Comparison of ENCODE assay signal across 8 cellular contexts in genomic region chr6:116450769-116451740, GRCh38. TPM values are rescaled to one million over a fixed set of nuclear protein-coding genes. Genes with fewer than 3 reads are reported as not detected.
DNase-seq lines count a peak whose midpoint lies in the region; ATAC-seq and TF ChIP-seq lines count a peak whose summit lies in the region.

No MANE protein-coding gene starts in this region.

- H3K4me3 ChIP-seq in lower leg skin (ENCODE audit: low read depth, poor library complexity, severe bottlenecking): no peak overlapping the region

- DNase-seq in ELR (ENCODE audit: low read depth) (peak; percentile 10), GM20000 (ENCODE audit: low spot score) (peak; percentile 55), amniotic epithelial cell (ENCODE audit: low read depth) (peak; percentile 30), ACHN (no peak), putamen (ENCODE audit: low spot score) (no peak), NCI-H2081 (lab: John Stamatoyannopoulos, UW) (no peak), lower leg skin (ENCODE audit: low spot score in 2 of 2) (no peak)

- intact Hi-C loops in lower leg skin (cut with DNase I; ENCODE audit: low total_unique reads): no loop called here

- ATAC-seq in HG03460 (IDR thresholded peaks at IDR 0.05; ENCODE audit: unreplicated experiment): peak; percentile 80

- no peak for TF ChIP-seq POLR2A in lower leg skin (IDR thresholded peaks at IDR 0.05)

- in situ Hi-C loops in ACHN (cut with HindIII; ENCODE audit: low pct_ligation_motif_present, low pct_unique_long_range_greater_than_20kb, low sequenced_read_pairs): no loop called here

- 54 to 60% methylated on average over 9 of the region's 9 CpGs for WGBS in lower leg skin, 2 donors

- no peak for TF ChIP-seq CTCF in GM20000 (IDR thresholded peaks at IDR 0.05; ENCODE audit: extremely low read depth, missing control alignments)
- no peak for TF ChIP-seq CTCF in lower leg skin (IDR thresholded peaks at IDR 0.05)

RNA-seq across cellular contexts. Expression of gene CALHM6, which starts 10.1 kb away (rescaled TPM):
- 1 to 10 TPM in 2 of 4 donors, under 1 TPM in 1, not detected in 1; 0.65 to 3.3 (median 2.6) TPM for total RNA-seq in lower leg skin

Comparison
In these comparisons a context has a peak if more than half of its experiments do, and no peak if none do; other contexts are left out.
1. DNase-seq: peak in ELR (single experiment), GM20000 (single experiment) and amniotic epithelial cell (single experiment); none in ACHN (single experiment), putamen (single experiment), NCI-H2081 (0 of 2) and lower leg skin (0 of 2).